8 cellular contexts compared by ENCODE assay signal in the genomic region with DNA sequence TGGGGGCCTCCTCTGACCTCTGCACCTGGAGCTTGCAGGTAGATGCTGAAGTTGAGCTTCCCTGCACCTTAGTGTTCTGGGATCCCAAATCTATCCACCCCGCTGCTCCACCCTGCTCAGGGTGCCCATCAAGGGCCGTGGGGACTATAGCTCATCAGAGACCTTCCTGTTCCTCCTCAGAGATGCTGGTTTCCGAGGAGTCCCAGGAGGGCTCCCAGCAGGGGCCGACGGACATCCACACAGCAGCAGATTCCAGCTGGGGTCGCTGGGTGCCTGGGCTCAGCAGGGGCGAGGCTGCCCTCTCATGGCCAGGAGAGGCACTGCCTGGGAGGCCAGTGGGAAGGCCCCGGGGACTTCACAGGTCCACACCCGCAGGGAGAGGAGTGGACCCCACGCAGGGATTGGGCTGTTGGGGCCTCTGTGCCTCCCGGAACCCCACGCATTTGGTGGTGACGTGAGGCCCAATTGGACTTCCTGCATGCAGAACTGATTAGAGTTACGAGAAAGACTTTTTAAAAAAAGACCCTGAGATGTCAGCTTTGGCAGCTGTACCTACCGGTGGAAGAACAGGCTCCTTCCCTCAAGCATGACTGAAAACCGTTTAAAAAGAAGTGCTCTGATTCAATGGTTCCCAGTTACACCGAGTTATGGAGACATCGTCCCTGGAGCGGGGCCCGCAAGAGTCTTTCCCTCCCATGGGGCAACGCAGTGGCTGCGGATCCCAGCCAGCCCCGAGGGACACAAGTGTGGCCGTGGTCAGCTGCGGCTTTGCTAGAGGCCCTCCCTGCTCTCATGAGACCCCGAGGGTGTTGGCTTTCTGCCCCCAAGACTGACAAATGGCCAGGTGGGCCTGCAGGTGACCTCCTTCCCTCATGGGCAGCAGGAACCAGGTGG. TPM values are rescaled to one million over a fixed set of nuclear protein-coding genes. Genes with fewer than 3 reads are reported as not detected.
DNase-seq lines count a peak whose midpoint lies in the region; ATAC-seq lines count a peak whose summit lies in the region.

No MANE protein-coding gene starts in this region.

- DNase-seq in NCI-H1417 (lab: John Stamatoyannopoulos, UW) (peak; percentile 36 to 82 (median 61)), NCI-H1417 treated with DMSO at 0.1 percent for 48 hours (lab: John Stamatoyannopoulos, UW) (no peak), NCI-H526 treated with DMSO at 0.1 percent for 48 hours (lab: John Stamatoyannopoulos, UW) (peak; percentile 49), ecto neural progenitor cell (ENCODE audit: low spot score) (peak; percentile 86), mesenteric fat pad (ENCODE audit: low spot score) (peak; percentile 94)
- DNase-seq in activated CD4-positive, alpha-beta T cell treated with anti-CD3 and anti-CD28 coated beads, Interleukin-2, amount 50 U/mL, for 48 hours, result peak; percentile 79 to 85
- peak; percentile 56 to 66 for DNase-seq in stimulated activated CD8-positive, alpha-beta memory T cell treated with anti-CD3 and anti-CD28 coated beads, Interleukin-2, amount 100 ng/mL, for 48 hours (ENCODE audit: low read depth in 2 of 2)

- peak; percentile 42 for ATAC-seq in HG03097 (IDR thresholded peaks at IDR 0.05; ENCODE audit: low FRiP score, unreplicated experiment)

RNA-seq across cellular contexts. Expression of a gene that starts 25.3 kb away (rescaled TPM):
- total RNA-seq in mesenteric fat pad, result 44.4 TPM
